16 cellular contexts compared by ENCODE assay signal in genomic region chr7:22972207-22972606, GRCh38. TPM values are rescaled to one million over a fixed set of nuclear protein-coding genes. Genes with fewer than 3 reads are reported as not detected.
DNase-seq lines count a peak whose midpoint lies in the region; ATAC-seq, FAIRE-seq and TF ChIP-seq lines count a peak whose summit lies in the region.
"Had no signal": no experiment of that assay in that cellular context is flagged by ENCODE, and none has a peak within 500 bp of the region (broad histone marks: within the 10 kb centered on the region; RNA-seq: fewer than 3 reads in every experiment).

No MANE protein-coding gene starts in this region.

- H3K36me3 Mint-ChIP-seq in astrocyte (ENCODE audit: low read depth, unreplicated experiment), result peaks cover 7% of the 10 kb centered on the region

- H3K36me3 ChIP-seq in mammary epithelial cell (ENCODE audit: insufficient read depth, low read length) (peaks cover 19% of the 10 kb centered on the region), breast epithelium (no peaks in the 10 kb centered on the region), astrocyte (ENCODE audit: insufficient read depth, low read length) (peaks cover 41% of the 10 kb centered on the region), esophagus squamous epithelium (peaks cover 0 to 57% (median 0%) of the 10 kb centered on the region in 3 donors), SJCRH30 (peaks cover 12% of the 10 kb centered on the region)

- CTCF ChIA-PET in mammary epithelial cell (lab: Charles Lee; ENCODE audit: low non-redundant PET), result no interaction called here

- FAIRE-seq in astrocyte (lab: Jason Lieb, UNC), result peak; percentile 64
- FAIRE-seq: GM12878, GM19239, H1 had no signal

- no peaks in the 10 kb centered on the region for H4K20me1 ChIP-seq in mammary epithelial cell (ENCODE audit: insufficient read depth, low read length)
- H4K20me1 ChIP-seq in astrocyte (ENCODE audit: insufficient read depth, low read length), result no peaks in the 10 kb centered on the region
- H4K20me1 ChIP-seq: BLaER1 treated with 17β-estradiol and CSF1 and Interleukin-3, amounts not matched to agents 10 nM and 100 nM had no signal

- intact Hi-C loops in mammary epithelial cell (cut with micrococcal nuclease), result no loop called here
- intact Hi-C loops in breast epithelium (cut with DNase I; ENCODE audit: low total_unique reads), result no loop called here
- intact Hi-C loops in esophagus squamous epithelium (cut with DNase I), result no loop called here

- H3K27ac ChIP-seq in mammary epithelial cell (ENCODE audit: insufficient read depth, low read depth, low read length) (no peak overlapping the region), breast epithelium (no peak overlapping the region), astrocyte (ENCODE audit: low read depth, low read length) (no peak overlapping the region), esophagus squamous epithelium (no peak overlapping the region), SJCRH30 (no peak overlapping the region)
- H3K27ac ChIP-seq: BLaER1 treated with 17β-estradiol and CSF1 and Interleukin-3, amounts not matched to agents 10 nM and 100 nM had no signal

- no peak for ATAC-seq in HG02642 (IDR thresholded peaks at IDR 0.05; ENCODE audit: poor library complexity, unreplicated experiment)
- ATAC-seq: GM12878 had no signal

- H3K4me2 ChIP-seq in mammary epithelial cell (ENCODE audit: insufficient read depth, low read depth, low read length) (no peak overlapping the region), astrocyte (ENCODE audit: low read length) (no peak overlapping the region)
- H3K4me2 ChIP-seq: BLaER1 treated with 17β-estradiol and CSF1 and Interleukin-3, amounts not matched to agents 10 nM and 100 nM had no signal

- no peak for TF ChIP-seq POLR2A in breast epithelium (IDR thresholded peaks at IDR 0.05)
- TF ChIP-seq POLR2A in esophagus squamous epithelium (IDR thresholded peaks at IDR 0.05), result no peak

- in situ Hi-C loops in mammary epithelial cell (cut with MboI; ENCODE audit: low sequenced_read_pairs in 2 of 2), result no loop called here

- no TSS peak for BruUV-seq in mammary epithelial cell (replicated peaks; lab: Mats Ljungman, UMichigan)

- no peak overlapping the region for H3K27ac Mint-ChIP-seq in astrocyte (ENCODE audit: unreplicated experiment)
- H3K27ac Mint-ChIP-seq: CD4-positive, CD25-positive, alpha-beta regulatory T cell had no signal

- no peaks in the 10 kb centered on the region for H3K4me1 Mint-ChIP-seq in astrocyte (ENCODE audit: low read depth, unreplicated experiment)

- DNase-seq in mammary epithelial cell, result peak; percentile 15
- DNase-seq in breast epithelium (ENCODE audit: low spot score in 2 of 2), result no peak
- no peak for DNase-seq in astrocyte (ENCODE audit: low read depth)
- DNase-seq in fibroblast of pulmonary artery (ENCODE audit: low read depth), result peak; percentile 20
- DNase-seq in esophagus squamous epithelium (lab: John Stamatoyannopoulos, UW), result no peak
- no peak for DNase-seq in SJCRH30
- DNase-seq: 8988T; AML-193; CD4-positive, CD25-positive, alpha-beta regulatory T cell; DMS79; HCEC 1CT had no signal

- H3K27me3 ChIP-seq in mammary epithelial cell (ENCODE audit: insufficient read depth, low read length), result no peaks in the 10 kb centered on the region
- H3K27me3 ChIP-seq in breast epithelium, result no peaks in the 10 kb centered on the region
- H3K27me3 ChIP-seq in astrocyte (ENCODE audit: insufficient read depth, low read length), result no peaks in the 10 kb centered on the region
- H3K27me3 ChIP-seq in esophagus squamous epithelium, result no peaks in the 10 kb centered on the region
- H3K27me3 ChIP-seq in SJCRH30, result no peaks in the 10 kb centered on the region
- H3K27me3 ChIP-seq: BLaER1 treated with 17β-estradiol and CSF1 and Interleukin-3, amounts not matched to agents 10 nM and 100 nM had no signal

- H3K4me3 ChIP-seq in mammary epithelial cell (replicated peaks in 1 of 3; ENCODE audit: insufficient read depth in 1 of 3, low read depth in 2 of 3, low read length in 3 of 3) (no peak overlapping the region), breast epithelium (no peak overlapping the region), astrocyte (ENCODE audit: insufficient read depth, low read depth, low read length) (no peak overlapping the region), fibroblast of pulmonary artery (replicated peaks; ENCODE audit: low read depth, low read length) (no peak overlapping the region), esophagus squamous epithelium (no peak overlapping the region), SJCRH30 (no peak overlapping the region)
- H3K4me3 ChIP-seq: BLaER1 treated with 17β-estradiol and CSF1 and Interleukin-3, amounts not matched to agents 10 nM and 100 nM; GM12878 had no signal

- no peaks in the 10 kb centered on the region for H3K9me3 Mint-ChIP-seq in astrocyte (ENCODE audit: unreplicated experiment)

- 80% methylated on average over 2 of the region's 2 CpGs for WGBS in mammary epithelial cell (ENCODE audit: low coverage, missing lambda C conversion rate)
- 55 to 73% methylated on average over 2 of the region's 2 CpGs for WGBS in esophagus squamous epithelium, 2 donors

- H2AFZ ChIP-seq in mammary epithelial cell (ENCODE audit: low read depth, low read length) (no peak overlapping the region), astrocyte (ENCODE audit: low read depth, low read length) (no peak overlapping the region)

- H3K4me3 Mint-ChIP-seq in astrocyte (ENCODE audit: unreplicated experiment), result no peak overlapping the region
- H3K4me3 Mint-ChIP-seq: CD4-positive, CD25-positive, alpha-beta regulatory T cell had no signal

- dilution Hi-C loops in mammary epithelial cell (cut with HindIII; ENCODE audit: low sequenced_read_pairs), result no loop called here

- no peaks in the 10 kb centered on the region for H3K27me3 Mint-ChIP-seq in astrocyte (ENCODE audit: low read depth, unreplicated experiment)
- H3K27me3 Mint-ChIP-seq: CD4-positive, CD25-positive, alpha-beta regulatory T cell had no signal

- no peaks in the 10 kb centered on the region for H3K79me2 ChIP-seq in mammary epithelial cell (ENCODE audit: insufficient read depth, low read length)
- no peaks in the 10 kb centered on the region for H3K79me2 ChIP-seq in astrocyte (ENCODE audit: insufficient read depth, low read length)

- H3K9ac ChIP-seq in mammary epithelial cell (ENCODE audit: insufficient read depth, low read length) (no peak overlapping the region), astrocyte (ENCODE audit: low read length) (no peak overlapping the region)
- H3K9ac ChIP-seq: BLaER1 treated with 17β-estradiol and CSF1 and Interleukin-3, amounts not matched to agents 10 nM and 100 nM had no signal

- H3K9me3 ChIP-seq in mammary epithelial cell (replicated peaks; ENCODE audit: insufficient read depth, low read length) (peaks cover 4% of the 10 kb centered on the region), breast epithelium (no peaks in the 10 kb centered on the region), astrocyte (ENCODE audit: insufficient read depth, low read depth, low read length) (no peaks in the 10 kb centered on the region), esophagus squamous epithelium (no peaks in the 10 kb centered on the region), SJCRH30 (replicated peaks) (no peaks in the 10 kb centered on the region)
- H3K9me3 ChIP-seq: BLaER1 treated with 17β-estradiol and CSF1 and Interleukin-3, amounts not matched to agents 10 nM and 100 nM had no signal

- H3K4me1 ChIP-seq in mammary epithelial cell (ENCODE audit: insufficient read depth, low read length), result no peaks in the 10 kb centered on the region
- H3K4me1 ChIP-seq in breast epithelium, result no peaks in the 10 kb centered on the region
- H3K4me1 ChIP-seq in astrocyte (ENCODE audit: insufficient read depth, low read length), result no peaks in the 10 kb centered on the region
- H3K4me1 ChIP-seq in esophagus squamous epithelium, result no peaks in the 10 kb centered on the region
- no peaks in the 10 kb centered on the region for H3K4me1 ChIP-seq in SJCRH30
- H3K4me1 ChIP-seq: BLaER1 treated with 17β-estradiol and CSF1 and Interleukin-3, amounts not matched to agents 10 nM and 100 nM had no signal

- TF ChIP-seq CTCF in mammary epithelial cell (conservative IDR thresholded peaks at IDR 0.05 in 1 of 2, IDR thresholded peaks at IDR 0.05 in 1 of 2; ENCODE audit: extremely low read depth in 1 of 2, insufficient read depth in 1 of 2, low read depth in 1 of 2, low read length in 2 of 2) (no peak), breast epithelium (IDR thresholded peaks at IDR 0.05) (no peak), astrocyte (IDR thresholded peaks at IDR 0.05; ENCODE audit: insufficient read depth, low read depth, low read length) (no peak), fibroblast of pulmonary artery (IDR thresholded peaks at IDR 0.05; ENCODE audit: low read length, missing control alignments) (no peak), esophagus squamous epithelium (IDR thresholded peaks at IDR 0.05) (no peak)

RNA-seq across cellular contexts. Expression of gene HYCC1, which starts 41.7 kb away (rescaled TPM):
- total RNA-seq in mammary epithelial cell (10 to 100 TPM; 40.5 to 72.5 TPM), breast epithelium (10 to 100 TPM; 43.8 to 64.6 (median 50.4) TPM), astrocyte (78.5 and 79.8 TPM in 2 replicates), esophagus squamous epithelium (10 to 100 TPM; 19.8 to 51.2 (median 34.1) TPM)
- 40.1 TPM for polyA plus RNA-seq in mammary epithelial cell
- 56.3 TPM for polyA minus RNA-seq in mammary epithelial cell
- 72.9 and 82.6 TPM in 2 replicates for total RNA-seq in SJCRH30 (2014; rRNA removed; shearing (Covaris generic))

Comparison
In these comparisons a context has a peak if more than half of its experiments do, and no peak if none do; other contexts are left out.
1. DNase-seq: peak in mammary epithelial cell (single experiment) and fibroblast of pulmonary artery (single experiment); none in breast epithelium (0 of 2), astrocyte (single experiment), esophagus squamous epithelium (single experiment) and SJCRH30 (0 of 2).